1 cellular context compared by ENCODE assay signal in genomic region chr11:122559734-122560382, GRCh38.
TF ChIP-seq lines count a peak whose summit lies in the region.

No MANE protein-coding gene starts in this region.

TF ChIP-seq in WTC11, 78 proteins besides CTCF, POLR2A, EP300 and RAD21 (continued from another document and continues in another):
- TF ChIP-seq ZBTB43 (CRISPR knock-in tag; IDR thresholded peaks at IDR 0.05) (0 out of 2 replicates have a peak, but pooled peaks have one; percentile 26), MAX (CRISPR knock-in tag; IDR thresholded peaks at IDR 0.05) (peak; percentile 35; the same call in 1 of the 2 replicates), NR1H2 (CRISPR knock-in tag; IDR thresholded peaks at IDR 0.05) (no peak), ZSCAN18 (CRISPR knock-in tag; IDR thresholded peaks at IDR 0.05) (no peak), KAT7 (CRISPR knock-in tag; IDR thresholded peaks at IDR 0.05; ENCODE audit: borderline replicate concordance) (no peak), ZNF317 (CRISPR knock-in tag; IDR thresholded peaks at IDR 0.05; ENCODE audit: borderline replicate concordance, low read depth) (no peak), ATF3 (CRISPR knock-in tag; conservative IDR thresholded peaks at IDR 0.05) (no peak), CREB1 (CRISPR knock-in tag; IDR thresholded peaks at IDR 0.05) (no peak), HMGA2 (CRISPR knock-in tag; IDR thresholded peaks at IDR 0.05) (no peak), NR2C2 (CRISPR knock-in tag; IDR thresholded peaks at IDR 0.05) (no peak), CDX4 (CRISPR knock-in tag; IDR thresholded peaks at IDR 0.05; ENCODE audit: borderline replicate concordance) (no peak), ZNF416 (CRISPR knock-in tag; IDR thresholded peaks at IDR 0.05) (0 out of 2 replicates have a peak, but pooled peaks have one; percentile 39), PRDM15 (CRISPR knock-in tag; IDR thresholded peaks at IDR 0.05) (no peak), MXD4 (CRISPR knock-in tag; IDR thresholded peaks at IDR 0.05; ENCODE audit: borderline replicate concordance) (no peak), AR (CRISPR knock-in tag; IDR thresholded peaks at IDR 0.05) (peak; percentile 74; the same call in 1 of the 2 replicates), ATF1 (CRISPR knock-in tag; IDR thresholded peaks at IDR 0.05) (no peak), E2F4 (CRISPR knock-in tag; IDR thresholded peaks at IDR 0.05; ENCODE audit: borderline replicate concordance, low read depth) (no peak), ZNF396 (CRISPR knock-in tag; IDR thresholded peaks at IDR 0.05; ENCODE audit: borderline replicate concordance) (no peak), ATF6 (CRISPR knock-in tag; IDR thresholded peaks at IDR 0.05) (no peak), ZNF671 (CRISPR knock-in tag; IDR thresholded peaks at IDR 0.05) (peak; percentile 81; the same call in 1 of the 2 replicates), IRF2 (CRISPR knock-in tag; IDR thresholded peaks at IDR 0.05; ENCODE audit: borderline replicate concordance, low read depth) (no peak), ZNF232 (CRISPR knock-in tag; IDR thresholded peaks at IDR 0.05) (no peak), ZNF121 (CRISPR knock-in tag; IDR thresholded peaks at IDR 0.05) (no peak), TEAD1 (CRISPR knock-in tag; IDR thresholded peaks at IDR 0.05) (peak; percentile 59; the same call in 1 of the 2 replicates), FOXP4 (CRISPR knock-in tag; IDR thresholded peaks at IDR 0.05) (0 out of 2 replicates have a peak, but pooled peaks have one; percentile 16), CBFB (CRISPR knock-in tag; IDR thresholded peaks at IDR 0.05; ENCODE audit: low read depth) (no peak), ARID4B (CRISPR knock-in tag; IDR thresholded peaks at IDR 0.05; ENCODE audit: borderline replicate concordance) (no peak), JUN (CRISPR knock-in tag; IDR thresholded peaks at IDR 0.05) (no peak), STAT6 (CRISPR knock-in tag; conservative IDR thresholded peaks at IDR 0.05; ENCODE audit: low read depth) (no peak), NFE2L1 (CRISPR knock-in tag; IDR thresholded peaks at IDR 0.05) (no peak), GRHL2 (CRISPR knock-in tag; IDR thresholded peaks at IDR 0.05; ENCODE audit: insufficient replicate concordance, severe bottlenecking) (no peak)
